In genomic region chr14:93984987-93985410, GRCh38 we compare ENCODE assay signal across 8 cellular contexts. TPM values are rescaled to one million over a fixed set of nuclear protein-coding genes. Genes with fewer than 3 reads are reported as not detected.
DNase-seq lines count a peak whose midpoint lies in the region; ATAC-seq and TF ChIP-seq lines count a peak whose summit lies in the region.

No MANE protein-coding gene starts in this region.

- peak overlapping the region; percentile 61 for H3K27ac ChIP-seq in cardiac muscle cell

- ATAC-seq in Right ventricle myocardium inferior (no peak), GM21360 (IDR thresholded peaks at IDR 0.05; ENCODE audit: unreplicated experiment) (no peak), HG02970 (IDR thresholded peaks at IDR 0.05; ENCODE audit: low FRiP score, unreplicated experiment) (no peak)

- H3K4me1 ChIP-seq in cardiac muscle cell (ENCODE audit: low read depth) (peaks cover 37% of the 10 kb centered on the region), adipocyte (ENCODE audit: control insufficient read depth, insufficient read depth, low read length) (peaks cover 16% of the 10 kb centered on the region)

- no peaks in the 10 kb centered on the region for H3K27me3 ChIP-seq in cardiac muscle cell
- H3K27me3 ChIP-seq in adipocyte (replicated peaks; ENCODE audit: control insufficient read depth, insufficient read depth, low read length), result no peaks in the 10 kb centered on the region

- H3K9ac ChIP-seq in adipocyte (ENCODE audit: low read length), result no peak overlapping the region

- H3K9me3 ChIP-seq in cardiac muscle cell (ENCODE audit: low read depth) (no peaks in the 10 kb centered on the region), adipocyte (ENCODE audit: control insufficient read depth, low read length) (no peaks in the 10 kb centered on the region)

- H3K36me3 ChIP-seq in cardiac muscle cell (no peaks in the 10 kb centered on the region), adipocyte (ENCODE audit: control insufficient read depth, insufficient read depth, low read length, severe bottlenecking) (no peaks in the 10 kb centered on the region)

- intact Hi-C loops in Right ventricle myocardium inferior (cut with DNase I), result no loop called here

- peak; percentile 72 to 79 for DNase-seq in cardiac muscle cell (ENCODE audit: low read depth in 1 of 2, low spot score in 1 of 2)
- DNase-seq in Right ventricle myocardium inferior (ENCODE audit: missing footprints), result no peak
- peak; percentile 53 for DNase-seq in adipocyte (ENCODE audit: low read depth)
- peak; percentile 88 for DNase-seq in iris pigment epithelial cell (ENCODE audit: low read depth)
- no peak for DNase-seq in NCI-H345 treated with DMSO at 0.1 percent for 48 hours (lab: John Stamatoyannopoulos, UW; ENCODE audit: unreplicated experiment)
- no peak for DNase-seq in T-helper 1 cell

- no peak overlapping the region for H3K4me3 ChIP-seq in cardiac muscle cell
- no peak overlapping the region for H3K4me3 ChIP-seq in adipocyte (ENCODE audit: low read length)

- TF ChIP-seq CTCF in cardiac muscle cell (IDR thresholded peaks at IDR 0.05; ENCODE audit: low read depth, low read length), result peak; percentile 41

RNA-seq across cellular contexts. Expression of gene ASB2, which starts 8.6 kb away (rescaled TPM):
- total RNA-seq in cardiac muscle cell (208 and 240 TPM in 2 replicates), Right ventricle myocardium inferior (294 TPM)
- 165 and 191 TPM in 2 replicates for polyA plus RNA-seq in cardiac muscle cell

RNA-seq across cellular contexts. Expression of gene CCDC197, which starts 12.1 kb away (rescaled TPM):
- total RNA-seq in cardiac muscle cell, result not detected in 2 replicates
- 0.21 TPM in 1 of 2 replicates, not detected in the other for polyA plus RNA-seq in cardiac muscle cell
- 0.84 TPM for total RNA-seq in Right ventricle myocardium inferior

RNA-seq across cellular contexts. Expression of gene OTUB2, which starts 41.1 kb away (rescaled TPM):
- total RNA-seq in cardiac muscle cell (2.4 and 4.1 TPM in 2 replicates), Right ventricle myocardium inferior (0.35 TPM)
- polyA plus RNA-seq in cardiac muscle cell, result 4.3 and 4.4 TPM in 2 replicates

RNA-seq across cellular contexts. Expression of gene FAM181A, which starts 57.9 kb away (rescaled TPM):
- total RNA-seq in cardiac muscle cell, result not detected in 2 replicates
- 0.16 TPM in 1 of 2 replicates, not detected in the other for polyA plus RNA-seq in cardiac muscle cell
- total RNA-seq in Right ventricle myocardium inferior, result not detected

Comparison
In these comparisons a context has a peak if more than half of its experiments do, and no peak if none do; other contexts are left out.
1. DNase-seq: peak in cardiac muscle cell (2 of 2), adipocyte (single experiment) and iris pigment epithelial cell (single experiment); none in Right ventricle myocardium inferior (single experiment), NCI-H345 treated with DMSO at 0.1 percent for 48 hours (single experiment) and T-helper 1 cell (0 of 5).